In genomic region chr17:18746551-18746950, GRCh38 we compare ENCODE assay signal across 1 cellular context.
TF ChIP-seq lines count a peak whose summit lies in the region.
"Not testable (repeated sequence)": the region's sequence is repeated elsewhere in the genome, so short reads cannot be mapped to it uniquely, and the experiment has no call there.

No MANE protein-coding gene starts in this region.

TF ChIP-seq in HepG2, 621 proteins besides CTCF, POLR2A, EP300 and RAD21 (continued from another document and continues in another):
- TF ChIP-seq PRDM10 (CRISPR knock-in tag; IDR thresholded peaks at IDR 0.05; ENCODE audit: low read depth) (0 out of 2 replicates have a peak, but pooled peaks have one; percentile 34), ZNF644 (CRISPR knock-in tag; IDR thresholded peaks at IDR 0.05; ENCODE audit: low read depth) (0 out of 2 replicates have a peak, but pooled peaks have one; percentile 16), IKZF5 (CRISPR knock-in tag; IDR thresholded peaks at IDR 0.05) (0 out of 2 replicates have a peak, but pooled peaks have one; percentile 33), ZGPAT (CRISPR knock-in tag; IDR thresholded peaks at IDR 0.05) (0 out of 2 replicates have a peak, but pooled peaks have one; percentile 25), FOXO1 (CRISPR knock-in tag; IDR thresholded peaks at IDR 0.05) (0 out of 2 replicates have a peak, but pooled peaks have one; percentile 32), ARID5B (CRISPR knock-in tag; IDR thresholded peaks at IDR 0.05) (peak; percentile 82), ZMYM3 (CRISPR knock-in tag; IDR thresholded peaks at IDR 0.05) (peak; percentile 36; the same call in 1 of the 2 replicates), AHDC1 (CRISPR knock-in tag; IDR thresholded peaks at IDR 0.05; ENCODE audit: borderline replicate concordance) (peak; percentile 36; the same call in 1 of the 2 replicates), NR2F1 (CRISPR knock-in tag; IDR thresholded peaks at IDR 0.05) (peak in 1 of 2 experiments; percentile 36; a peak in 1 of 4 replicates), HNF4G (IDR thresholded peaks at IDR 0.05; ENCODE audit: borderline replicate concordance, low read depth, low read length) (peak; percentile 47; the same call in 1 of the 2 replicates), HMGXB4 (CRISPR knock-in tag; IDR thresholded peaks at IDR 0.05; ENCODE audit: borderline replicate concordance in 1 of 2, low read depth in 1 of 2) (0 out of 4 replicates have a peak, but pooled peaks of 1 of the 2 experiments have one; percentile 27), ELF3 (CRISPR knock-in tag; IDR thresholded peaks at IDR 0.05) (0 out of 2 replicates have a peak, but pooled peaks have one; percentile 18), FOSL2 (CRISPR knock-in tag; IDR thresholded peaks at IDR 0.05) (peak; percentile 52), NCOA2 (CRISPR knock-in tag; IDR thresholded peaks at IDR 0.05) (0 out of 2 replicates have a peak, but pooled peaks have one; percentile 35), GATAD2A (CRISPR knock-in tag; IDR thresholded peaks at IDR 0.05) (peak; percentile 65), FOXA1 (CRISPR knock-in tag; IDR thresholded peaks at IDR 0.05) (peak; percentile 58; the same call in 1 of the 2 replicates), SMAD3 (CRISPR knock-in tag; IDR thresholded peaks at IDR 0.05) (peak; percentile 46; the same call in 1 of the 2 replicates)
- TF ChIP-seq, protein P1, sequence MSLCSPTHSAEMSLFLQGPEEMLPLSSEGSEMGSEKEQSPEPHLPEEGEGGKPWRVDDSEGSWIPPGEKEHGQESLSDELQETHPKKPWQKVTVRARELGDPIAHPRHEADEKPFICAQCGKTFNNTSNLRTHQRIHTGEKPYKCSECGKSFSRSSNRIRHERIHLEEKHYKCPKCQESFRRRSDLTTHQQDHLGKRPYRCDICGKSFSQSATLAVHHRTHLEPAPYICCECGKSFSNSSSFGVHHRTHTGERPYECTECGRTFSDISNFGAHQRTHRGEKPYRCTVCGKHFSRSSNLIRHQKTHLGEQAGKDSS (CRISPR knock-in tag; IDR thresholded peaks at IDR 0.05; ENCODE audit: borderline replicate concordance, low read depth): 0 out of 2 replicates have a peak, but pooled peaks have one; percentile 46
- TF ChIP-seq, protein P2, sequence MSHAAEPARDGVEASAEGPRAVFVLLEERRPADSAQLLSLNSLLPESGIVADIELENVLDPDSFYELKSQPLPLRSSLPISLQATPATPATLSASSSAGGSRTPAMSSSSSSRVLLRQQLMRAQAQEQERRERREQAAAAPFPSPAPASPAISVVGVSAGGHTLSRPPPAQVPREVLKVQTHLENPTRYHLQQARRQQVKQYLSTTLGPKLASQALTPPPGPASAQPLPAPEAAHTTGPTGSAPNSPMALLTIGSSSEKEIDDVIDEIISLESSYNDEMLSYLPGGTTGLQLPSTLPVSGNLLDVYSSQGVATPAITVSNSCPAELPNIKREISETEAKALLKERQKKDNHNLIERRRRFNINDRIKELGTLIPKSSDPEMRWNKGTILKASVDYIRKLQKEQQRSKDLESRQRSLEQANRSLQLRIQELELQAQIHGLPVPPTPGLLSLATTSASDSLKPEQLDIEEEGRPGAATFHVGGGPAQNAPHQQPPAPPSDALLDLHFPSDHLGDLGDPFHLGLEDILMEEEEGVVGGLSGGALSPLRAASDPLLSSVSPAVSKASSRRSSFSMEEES (CRISPR knock-in tag; IDR thresholded peaks at IDR 0.05): peak; percentile 73
- not testable (repeated sequence) for TF ChIP-seq HNF4G (CRISPR knock-in tag; IDR thresholded peaks at IDR 0.05; ENCODE audit: borderline replicate concordance, low read depth); FOXA1 (IDR thresholded peaks at IDR 0.05)
- TF ChIP-seq, protein P3, sequence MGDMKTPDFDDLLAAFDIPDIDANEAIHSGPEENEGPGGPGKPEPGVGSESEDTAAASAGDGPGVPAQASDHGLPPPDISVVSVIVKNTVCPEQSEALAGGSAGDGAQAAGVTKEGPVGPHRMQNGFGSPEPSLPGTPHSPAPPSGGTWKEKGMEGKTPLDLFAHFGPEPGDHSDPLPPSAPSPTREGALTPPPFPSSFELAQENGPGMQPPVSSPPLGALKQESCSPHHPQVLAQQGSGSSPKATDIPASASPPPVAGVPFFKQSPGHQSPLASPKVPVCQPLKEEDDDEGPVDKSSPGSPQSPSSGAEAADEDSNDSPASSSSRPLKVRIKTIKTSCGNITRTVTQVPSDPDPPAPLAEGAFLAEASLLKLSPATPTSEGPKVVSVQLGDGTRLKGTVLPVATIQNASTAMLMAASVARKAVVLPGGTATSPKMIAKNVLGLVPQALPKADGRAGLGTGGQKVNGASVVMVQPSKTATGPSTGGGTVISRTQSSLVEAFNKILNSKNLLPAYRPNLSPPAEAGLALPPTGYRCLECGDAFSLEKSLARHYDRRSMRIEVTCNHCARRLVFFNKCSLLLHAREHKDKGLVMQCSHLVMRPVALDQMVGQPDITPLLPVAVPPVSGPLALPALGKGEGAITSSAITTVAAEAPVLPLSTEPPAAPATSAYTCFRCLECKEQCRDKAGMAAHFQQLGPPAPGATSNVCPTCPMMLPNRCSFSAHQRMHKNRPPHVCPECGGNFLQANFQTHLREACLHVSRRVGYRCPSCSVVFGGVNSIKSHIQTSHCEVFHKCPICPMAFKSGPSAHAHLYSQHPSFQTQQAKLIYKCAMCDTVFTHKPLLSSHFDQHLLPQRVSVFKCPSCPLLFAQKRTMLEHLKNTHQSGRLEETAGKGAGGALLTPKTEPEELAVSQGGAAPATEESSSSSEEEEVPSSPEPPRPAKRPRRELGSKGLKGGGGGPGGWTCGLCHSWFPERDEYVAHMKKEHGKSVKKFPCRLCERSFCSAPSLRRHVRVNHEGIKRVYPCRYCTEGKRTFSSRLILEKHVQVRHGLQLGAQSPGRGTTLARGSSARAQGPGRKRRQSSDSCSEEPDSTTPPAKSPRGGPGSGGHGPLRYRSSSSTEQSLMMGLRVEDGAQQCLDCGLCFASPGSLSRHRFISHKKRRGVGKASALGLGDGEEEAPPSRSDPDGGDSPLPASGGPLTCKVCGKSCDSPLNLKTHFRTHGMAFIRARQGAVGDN (CRISPR knock-in tag; IDR thresholded peaks at IDR 0.05): peak; percentile 34; the same call in 1 of the 2 replicates
- TF ChIP-seq, protein P4, sequence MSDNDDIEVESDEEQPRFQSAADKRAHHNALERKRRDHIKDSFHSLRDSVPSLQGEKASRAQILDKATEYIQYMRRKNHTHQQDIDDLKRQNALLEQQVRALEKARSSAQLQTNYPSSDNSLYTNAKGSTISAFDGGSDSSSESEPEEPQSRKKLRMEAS (IDR thresholded peaks at IDR 0.05): peak; percentile 66
